ENCODE assay signal across 23 cellular contexts in the genomic region with DNA sequence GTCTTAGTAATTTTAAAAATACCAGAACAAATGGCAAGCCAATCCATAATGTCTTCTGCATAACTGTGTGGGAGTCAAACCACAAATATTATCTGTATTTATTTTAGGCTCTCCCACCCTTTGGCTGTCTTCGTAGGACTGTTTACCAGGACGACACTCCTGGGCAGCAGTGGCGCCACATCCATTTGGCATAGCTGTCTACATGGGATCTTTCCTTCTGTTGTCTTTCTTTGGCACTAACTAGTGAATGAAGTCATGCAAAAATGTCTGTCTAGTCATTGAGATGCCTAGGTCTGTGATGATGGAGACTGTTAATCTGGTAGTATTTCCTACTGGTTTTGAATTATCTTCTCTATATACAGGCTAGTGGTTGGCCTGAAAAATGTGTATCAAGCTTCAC.
"Had no signal": no experiment of that assay in that cellular context is flagged by ENCODE, and none has a peak within 500 bp of the region (broad histone marks: within the 10 kb centered on the region; RNA-seq: fewer than 3 reads in every experiment).

No MANE protein-coding gene starts in this region.

- H3K27ac ChIP-seq: coronary artery, gastrocnemius medialis, heart right ventricle, neutrophil, upper lobe of right lung had no signal

- H3K27me3 ChIP-seq: gastrocnemius medialis, neutrophil had no signal

- H3K4me3 Mint-ChIP-seq: activated CD4-positive, alpha-beta memory T cell treated with anti-CD3 and anti-CD28 coated beads, Interleukin-2, amount 10 ng/mL, durations not matched to agents 7 days and 5 days; activated CD8-positive, alpha-beta memory T cell treated with anti-CD3 and anti-CD28 coated beads, Interleukin-2, amount 10 ng/mL, durations not matched to agents 7 days and 5 days; activated naive CD8-positive, alpha-beta T cell treated with anti-CD3 and anti-CD28 coated beads for 36 hours; brain; central memory CD8-positive, alpha-beta T cell; immature natural killer cell; naive thymus-derived CD8-positive, alpha-beta T cell had no signal

- H3K27ac Mint-ChIP-seq: activated CD4-positive, alpha-beta memory T cell treated with anti-CD3 and anti-CD28 coated beads, Interleukin-2, amount 10 ng/mL, durations not matched to agents 7 days and 5 days; activated CD8-positive, alpha-beta memory T cell treated with anti-CD3 and anti-CD28 coated beads, Interleukin-2, amount 10 ng/mL, durations not matched to agents 7 days and 5 days; activated naive CD8-positive, alpha-beta T cell treated with anti-CD3 and anti-CD28 coated beads for 36 hours; brain; immature natural killer cell; naive thymus-derived CD8-positive, alpha-beta T cell had no signal

- H3K27me3 Mint-ChIP-seq: brain had no signal

- H3K4me3 ChIP-seq: coronary artery, gastrocnemius medialis, heart right ventricle, mucosa of descending colon, upper lobe of right lung had no signal

- H3K36me3 ChIP-seq: gastrocnemius medialis, heart right ventricle, neutrophil, upper lobe of right lung had no signal

- DNase-seq: activated CD4-positive, alpha-beta memory T cell treated with anti-CD3 and anti-CD28 coated beads, Interleukin-2, amount 10 ng/mL, durations not matched to agents 7 days and 5 days; activated CD4-positive, alpha-beta T cell treated with anti-CD3 and anti-CD28 coated beads for 48 hours; activated CD4-positive, CD25-positive, alpha-beta regulatory T cell; activated CD8-positive, alpha-beta memory T cell treated with anti-CD3 and anti-CD28 coated beads, Interleukin-2, amount 10 ng/mL, durations not matched to agents 7 days and 5 days; activated naive CD8-positive, alpha-beta T cell treated with anti-CD3 and anti-CD28 coated beads for 36 hours; gastrocnemius medialis; heart right ventricle; immature natural killer cell; mesenchymal stem cell; mucosa of descending colon; naive thymus-derived CD8-positive, alpha-beta T cell; stimulated activated CD4-positive, alpha-beta T cell treated with anti-CD3 and anti-CD28 coated beads, Interleukin-12 subunit alpha, Interleukin-12 subunit beta, amount 100 ng/mL, for 4 hours; stimulated activated CD4-positive, alpha-beta T cell treated with anti-CD3 and anti-CD28 coated beads, Interleukin-1b, Interleukin-23, amount 100 ng/mL, for 48 hours; stimulated activated CD8-positive, alpha-beta memory T cell treated with anti-CD3 and anti-CD28 coated beads, Interleukin-4, amount 100 ng/mL, for 48 hours; stimulated activated naive CD4-positive, alpha-beta T cell; T-helper 1 cell; T1000; upper lobe of right lung had no signal

- H3K4me1 Mint-ChIP-seq: activated CD4-positive, alpha-beta memory T cell treated with anti-CD3 and anti-CD28 coated beads, Interleukin-2, amount 10 ng/mL, durations not matched to agents 7 days and 5 days; activated CD8-positive, alpha-beta memory T cell treated with anti-CD3 and anti-CD28 coated beads, Interleukin-2, amount 10 ng/mL, durations not matched to agents 7 days and 5 days; activated naive CD8-positive, alpha-beta T cell treated with anti-CD3 and anti-CD28 coated beads for 36 hours; immature natural killer cell had no signal

- ATAC-seq: activated CD8-positive, alpha-beta memory T cell treated with anti-CD3 and anti-CD28 coated beads, Interleukin-2, amount 10 ng/mL, durations not matched to agents 7 days and 5 days; gastrocnemius medialis; heart right ventricle; mucosa of descending colon; naive thymus-derived CD8-positive, alpha-beta T cell; sciatic nerve had no signal

- H3K36me3 Mint-ChIP-seq: activated CD8-positive, alpha-beta memory T cell treated with anti-CD3 and anti-CD28 coated beads, Interleukin-2, amount 10 ng/mL, durations not matched to agents 7 days and 5 days; activated naive CD8-positive, alpha-beta T cell treated with anti-CD3 and anti-CD28 coated beads for 36 hours; brain; immature natural killer cell; naive thymus-derived CD8-positive, alpha-beta T cell had no signal

- H3K9me3 ChIP-seq: gastrocnemius medialis, heart right ventricle, mucosa of descending colon, neutrophil, upper lobe of right lung had no signal

- H3K9me3 Mint-ChIP-seq: activated CD4-positive, alpha-beta memory T cell treated with anti-CD3 and anti-CD28 coated beads, Interleukin-2, amount 10 ng/mL, durations not matched to agents 7 days and 5 days; activated naive CD8-positive, alpha-beta T cell treated with anti-CD3 and anti-CD28 coated beads for 36 hours; brain; central memory CD8-positive, alpha-beta T cell; immature natural killer cell; naive thymus-derived CD8-positive, alpha-beta T cell had no signal

- H3K4me1 ChIP-seq: gastrocnemius medialis, heart right ventricle, upper lobe of right lung had no signal
